ENCODE assay signal across 20 cellular contexts in the genomic region with DNA sequence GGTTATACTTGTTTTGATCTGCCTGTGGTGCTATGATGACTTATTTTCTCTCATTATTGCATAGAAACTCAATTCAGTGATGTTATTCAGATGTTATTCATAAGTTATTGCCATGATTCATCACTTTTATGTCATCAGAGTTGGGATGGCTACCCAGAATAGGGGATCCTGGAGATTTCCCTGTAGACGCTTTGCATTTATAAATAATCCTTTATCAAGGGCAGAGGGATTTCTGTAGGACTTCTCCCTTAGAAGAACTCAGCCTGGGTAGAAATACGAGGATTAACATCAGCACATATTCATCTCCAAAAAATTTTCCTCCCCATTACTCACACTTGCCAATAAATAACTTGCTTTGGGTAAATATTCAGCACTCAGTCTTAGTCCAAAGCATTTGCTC. TPM values are rescaled to one million over a fixed set of nuclear protein-coding genes. Genes with fewer than 3 reads are reported as not detected.
DNase-seq lines count a peak whose midpoint lies in the region; ATAC-seq, FAIRE-seq and TF ChIP-seq lines count a peak whose summit lies in the region.
"Had no signal": no experiment of that assay in that cellular context is flagged by ENCODE, and none has a peak within 500 bp of the region (broad histone marks: within the 10 kb centered on the region; RNA-seq: fewer than 3 reads in every experiment).

No MANE protein-coding gene starts in this region.

- H3K79me1 ChIP-seq in IMR-90 (ENCODE audit: low read depth in 1 of 2, low read length in 2 of 2) = peaks cover 11 to 62% of the 10 kb centered on the region in 2 experiments; a peak in 3 of 4 replicates

- no peak overlapping the region for H3K4me3 Mint-ChIP-seq in activated naive CD4-positive, alpha-beta T cell treated with anti-CD3 and anti-CD28 coated beads for 36 hours
- H3K4me3 Mint-ChIP-seq: activated T-helper 1 cell treated with anti-CD3 and anti-CD28 coated beads, Interleukin-12 subunit alpha, Interleukin-12 subunit beta, Interleukin-2, Interleukin-4 antibody, amounts not matched to agents 30 ng/mL and 10 ng/mL and 1 ng/mL, durations not matched to agents 14 hours and 24 hours and 36 hours; nephron progenitor cell had no signal

- H4K5ac ChIP-seq in IMR-90 (ENCODE audit: low read depth, low read length) = no peak overlapping the region

- in situ Hi-C loops in IMR-90 (cut with MboI; ENCODE audit: low sequenced_read_pairs) = no loop called here

- TF ChIP-seq RAD21 in IMR-90 (IDR thresholded peaks at IDR 0.05; ENCODE audit: low read length) = no peak

- H3K4me1 ChIP-seq in IMR-90 (ENCODE audit: control insufficient read depth, insufficient read depth, low read length) = peaks cover 30% of the 10 kb centered on the region
- H3K4me1 ChIP-seq in heart right ventricle = peaks cover 0 to 23% (median 8%) of the 10 kb centered on the region in 9 donors

- no peak overlapping the region for H3K9ac ChIP-seq in IMR-90 (ENCODE audit: low read depth, low read length)

- WGBS in IMR-90 (ENCODE audit: extremely low coverage in 2 of 2, insufficient read length in 1 of 2), 2 experiments = no CpG with 5 or more reads among the region's 2 CpGs
- 66 to 68% methylated on average over 2 of the region's 2 CpGs for WGBS in heart right ventricle, 2 donors

- H2BK15ac ChIP-seq in IMR-90 (ENCODE audit: low read depth, low read length) = peak overlapping the region; percentile 42; the same call in 1 of the 3 replicates

- TF ChIP-seq POLR2A in IMR-90 (IDR thresholded peaks at IDR 0.05; ENCODE audit: low read depth, low read length) = no peak

- ATAC-seq in IMR-90 (ENCODE audit: low read depth) = peak; percentile 31
- no peak for ATAC-seq in heart right ventricle
- ATAC-seq in GM18867 (IDR thresholded peaks at IDR 0.05; ENCODE audit: unreplicated experiment) = no peak
- ATAC-seq: heart left ventricle, sciatic nerve had no signal

- peaks cover 12% of the 10 kb centered on the region for H3K27me3 Mint-ChIP-seq in activated naive CD4-positive, alpha-beta T cell treated with anti-CD3 and anti-CD28 coated beads for 36 hours (ENCODE audit: low read depth)

- H4K8ac ChIP-seq in IMR-90 (ENCODE audit: low read depth in 2 of 2, low read length in 2 of 2) = 0 out of 4 replicates have a peak overlapping the region, but pooled peaks of 1 of the 2 experiments have one; percentile 47

- no peaks in the 10 kb centered on the region for H3K36me3 Mint-ChIP-seq in activated naive CD4-positive, alpha-beta T cell treated with anti-CD3 and anti-CD28 coated beads for 36 hours (ENCODE audit: low read depth)

- H3K27me3 ChIP-seq in IMR-90 (ENCODE audit: control insufficient read depth, insufficient read depth, low read length) = no peaks in the 10 kb centered on the region
- H3K27me3 ChIP-seq in bronchial epithelial cell (ENCODE audit: control insufficient read depth, insufficient read depth, low read length) = no peaks in the 10 kb centered on the region
- peaks cover 0 to 44% (median 20%) of the 10 kb centered on the region in 7 donors for H3K27me3 ChIP-seq in heart right ventricle

- DNase-seq in A172 (ENCODE audit: low spot score) (peak; percentile 40), IMR-90 (peak; percentile 84), bronchial epithelial cell (ENCODE audit: low read depth) (peak; percentile 80), kidney glomerular epithelial cell (lab: John Stamatoyannopoulos, UW) (peak; percentile 79), NCI-H446 (lab: John Stamatoyannopoulos, UW) (no peak), heart right ventricle (no peak)
- DNase-seq in activated naive CD4-positive, alpha-beta T cell treated with anti-CD3 and anti-CD28 coated beads for 36 hours = no peak
- DNase-seq: 8988T; activated CD4-positive, alpha-beta T cell treated with anti-CD3 and anti-CD28 coated beads, Interleukin-2, amount 50 U/mL, for 48 hours; aorta; Caco-2; effector memory CD4-positive, alpha-beta T cell; heart left ventricle; left ventricle myocardium inferior; NCI-H748 treated with DMSO at 0.1 percent for 48 hours; nephron progenitor cell; SHP77 had no signal

- no peak overlapping the region for H3K14ac ChIP-seq in IMR-90 (replicated peaks; ENCODE audit: low read depth, low read length)

- peaks cover 29% of the 10 kb centered on the region for H3K4me1 Mint-ChIP-seq in activated naive CD4-positive, alpha-beta T cell treated with anti-CD3 and anti-CD28 coated beads for 36 hours (ENCODE audit: low read depth)

- H3K9me3 ChIP-seq in IMR-90 (ENCODE audit: control insufficient read depth, insufficient read depth, low read length) = no peaks in the 10 kb centered on the region
- no peaks in the 10 kb centered on the region for H3K9me3 ChIP-seq in heart right ventricle
- H3K9me3 ChIP-seq: Caco-2, heart left ventricle, left ventricle myocardium inferior had no signal

- no peak overlapping the region for H2BK20ac ChIP-seq in IMR-90 (ENCODE audit: low read depth, low read length)

- H3K36me3 ChIP-seq in IMR-90 (ENCODE audit: control insufficient read depth, insufficient read depth, low read length) = peaks cover 6% of the 10 kb centered on the region; the same call in 1 of the 2 replicates
- H3K36me3 ChIP-seq in bronchial epithelial cell (ENCODE audit: control insufficient read depth, insufficient read depth, low read length) = no peaks in the 10 kb centered on the region
- no peaks in the 10 kb centered on the region for H3K36me3 ChIP-seq in heart right ventricle
- H3K36me3 ChIP-seq: heart left ventricle, left ventricle myocardium inferior had no signal

- intact Hi-C loops in IMR-90 (cut with micrococcal nuclease) (loop anchor here (1.0 to 5.0 kb wide), 2 partner anchors 24 to 179 kb away; a partner anchor contains a TSS), heart right ventricle (cut with DNase I) (no loop called here)
- intact Hi-C loops in activated naive CD4-positive, alpha-beta T cell treated with anti-CD3 and anti-CD28 coated beads for 36 hours (cut with micrococcal nuclease) = loop anchor here (10.0 kb wide), 2 partner anchors 281 to 1489 kb away; a partner anchor contains a TSS

- no peak overlapping the region for H4K91ac ChIP-seq in IMR-90 (ENCODE audit: insufficient read depth, low read depth, low read length)

- H3K27ac ChIP-seq in IMR-90 (ENCODE audit: insufficient read depth, low read length) (no peak overlapping the region), heart right ventricle (no peak overlapping the region)
- H3K27ac ChIP-seq: heart left ventricle, left ventricle myocardium inferior had no signal

- H3K4ac ChIP-seq in IMR-90 (ENCODE audit: low read depth, low read length) = peak overlapping the region; percentile 63; the same call in 1 of the 2 replicates

- no peak overlapping the region for H2AFZ ChIP-seq in IMR-90 (replicated peaks; ENCODE audit: low read length, poor library complexity)

- no peak for FAIRE-seq in bronchial epithelial cell (lab: Jason Lieb, UNC)

- no peak overlapping the region for H3K27ac Mint-ChIP-seq in activated naive CD4-positive, alpha-beta T cell treated with anti-CD3 and anti-CD28 coated beads for 36 hours
- H3K27ac Mint-ChIP-seq: activated T-helper 1 cell treated with anti-CD3 and anti-CD28 coated beads, Interleukin-12 subunit alpha, Interleukin-12 subunit beta, Interleukin-2, Interleukin-4 antibody, amounts not matched to agents 30 ng/mL and 10 ng/mL and 1 ng/mL, durations not matched to agents 14 hours and 24 hours and 36 hours; nephron progenitor cell had no signal

- CTCF ChIA-PET in IMR-90 (lab: Yijun Ruan, JAX) = interaction anchor here (1.1 kb wide), 1 partner anchor 206 kb away, joined by 3 read pairs; no protein-coding TSS in a partner anchor
- CTCF ChIA-PET in activated naive CD4-positive, alpha-beta T cell treated with anti-CD3 and anti-CD28 coated beads for 36 hours (lab: Charles Lee) = interaction anchor here (0.6 to 0.7 kb wide), 2 partner anchors 312 to 946 kb away, joined by 3 read pairs; no protein-coding TSS in a partner anchor

- POLR2A ChIA-PET in IMR-90 (lab: Charles Lee; ENCODE audit: unreplicated experiment) = no interaction called here

- no peaks in the 10 kb centered on the region for H3K9me3 Mint-ChIP-seq in activated naive CD4-positive, alpha-beta T cell treated with anti-CD3 and anti-CD28 coated beads for 36 hours
- H3K9me3 Mint-ChIP-seq: activated T-helper 1 cell treated with anti-CD3 and anti-CD28 coated beads, Interleukin-12 subunit alpha, Interleukin-12 subunit beta, Interleukin-2, Interleukin-4 antibody, amounts not matched to agents 30 ng/mL and 10 ng/mL and 1 ng/mL, durations not matched to agents 14 hours and 24 hours and 36 hours had no signal

- H4K20me1 ChIP-seq in IMR-90 (ENCODE audit: insufficient read depth, low read length) = peaks cover 30% of the 10 kb centered on the region

- peak overlapping the region; percentile 72 for H2BK5ac ChIP-seq in IMR-90 (ENCODE audit: low read depth, low read length, poor library complexity, severe bottlenecking)

- TF ChIP-seq CTCF in IMR-90 (conservative IDR thresholded peaks at IDR 0.05; ENCODE audit: low read depth, low read length) = no peak
- TF ChIP-seq CTCF in bronchial epithelial cell (IDR thresholded peaks at IDR 0.05; ENCODE audit: insufficient read depth, low read length, severe bottlenecking) = no peak
- TF ChIP-seq CTCF in heart right ventricle (IDR thresholded peaks at IDR 0.05) = no peak

- H2AK5ac ChIP-seq in IMR-90 (ENCODE audit: low read depth, low read length) = no peak overlapping the region

- dilution Hi-C loops in IMR-90 (cut with HindIII; ENCODE audit: low sequenced_read_pairs, unreplicated experiment) = no loop called here

- no peak overlapping the region for H2AK9ac ChIP-seq in IMR-90 (replicated peaks; ENCODE audit: low read depth, low read length, poor library complexity)

- BruUV-seq in IMR-90 (replicated peaks; lab: Mats Ljungman, UMichigan) = no TSS peak

- H3K4me2 ChIP-seq in IMR-90 (ENCODE audit: low read depth, low read length) = peak overlapping the region; percentile 31

- no peak overlapping the region for H3K18ac ChIP-seq in IMR-90 (ENCODE audit: low read depth, low read length)

- H2BK120ac ChIP-seq in IMR-90 (ENCODE audit: low read depth, low read length) = 0 out of 2 replicates have a peak overlapping the region, but pooled peaks have one; percentile 17

- H3K23ac ChIP-seq in IMR-90 (ENCODE audit: low read depth, low read length) = no peak overlapping the region

- H3K9me1 ChIP-seq in IMR-90 (ENCODE audit: insufficient read depth, low read length) = peaks cover 19% of the 10 kb centered on the region

- H3K4me3 ChIP-seq in IMR-90 (ENCODE audit: insufficient read depth, low read depth, low read length) (no peak overlapping the region), bronchial epithelial cell (ENCODE audit: low read depth, low read length) (no peak overlapping the region), heart right ventricle (no peak overlapping the region)
- H3K4me3 ChIP-seq: heart left ventricle, left ventricle myocardium inferior had no signal

- no peak overlapping the region for H3K56ac ChIP-seq in IMR-90 (ENCODE audit: extremely low read depth, insufficient read depth, low read length)

RNA-seq across cellular contexts. Expression of a gene that starts 4.9 kb away (rescaled TPM):
- 30.0 and 53.5 TPM in 2 replicates for total RNA-seq in A172 (2014; rRNA removed; shearing (Covaris generic))
- total RNA-seq in IMR-90 (2012; rRNA removed) (49.6 and 49.7 TPM in 2 replicates), bronchial epithelial cell (16.1 and 19.3 TPM in 2 replicates), heart right ventricle (1 to 10 TPM in 3 of 10 donors, under 1 TPM in 7; 0.26 to 4.5 (median 0.88) TPM)
- polyA plus RNA-seq in IMR-90 (2012; rRNA removed) (193 and 201 TPM in 2 replicates), heart right ventricle (under 1 TPM; 0.75 to 0.95 TPM)
- 70.1 and 182 TPM in 2 replicates for polyA plus RNA-seq in IMR-90 (2012; cell fraction: cytosol; rRNA removed)
- 125 and 230 TPM in 2 replicates for polyA plus RNA-seq in IMR-90 (2012; cell fraction: nucleus; rRNA removed; ENCODE audit: low replicate concordance)
- total RNA-seq in activated naive CD4-positive, alpha-beta T cell treated with anti-CD3 and anti-CD28 coated beads for 36 hours = under 1 TPM; 0.24 to 0.64 TPM
- total RNA-seq: activated T-helper 1 cell treated with anti-CD3 and anti-CD28 coated beads, Interleukin-12 subunit alpha, Interleukin-12 subunit beta, Interleukin-2, Interleukin-4 antibody, amounts not matched to agents 30 ng/mL and 10 ng/mL and 1 ng/mL, durations not matched to agents 14 hours and 24 hours and 36 hours had no signal

RNA-seq across cellular contexts. Expression of a gene that starts 55.7 kb away (rescaled TPM):
- total RNA-seq in A172 (2014; rRNA removed; shearing (Covaris generic)) = not detected in 2 replicates
- total RNA-seq in IMR-90 (2012; rRNA removed) = not detected in 2 replicates
- not detected in 2 replicates for polyA plus RNA-seq in IMR-90 (2012; rRNA removed)
- not detected in 2 replicates for polyA plus RNA-seq in IMR-90 (2012; cell fraction: cytosol; rRNA removed)
- polyA plus RNA-seq in IMR-90 (2012; cell fraction: nucleus; rRNA removed; ENCODE audit: low replicate concordance) = not detected in 2 replicates
- 0.77 TPM in 1 of 2 replicates, not detected in the other for total RNA-seq in bronchial epithelial cell
- total RNA-seq in heart right ventricle = not detected
- under 1 TPM in 1 of 2 donors, not detected in 1; 0.04 TPM for polyA plus RNA-seq in heart right ventricle
- total RNA-seq in activated naive CD4-positive, alpha-beta T cell treated with anti-CD3 and anti-CD28 coated beads for 36 hours = not detected
- total RNA-seq: activated T-helper 1 cell treated with anti-CD3 and anti-CD28 coated beads, Interleukin-12 subunit alpha, Interleukin-12 subunit beta, Interleukin-2, Interleukin-4 antibody, amounts not matched to agents 30 ng/mL and 10 ng/mL and 1 ng/mL, durations not matched to agents 14 hours and 24 hours and 36 hours; Caco-2; heart left ventricle; left ventricle myocardium inferior; sciatic nerve had no signal
- polyA plus RNA-seq: aorta had no signal

Comparison
In these comparisons a context has a peak if more than half of its experiments do, and no peak if none do; other contexts are left out.
1. DNase-seq: peak in A172 (single experiment), IMR-90 (single experiment), bronchial epithelial cell (single experiment) and kidney glomerular epithelial cell (single experiment); none in NCI-H446 (0 of 2), heart right ventricle (0 of 2) and activated naive CD4-positive, alpha-beta T cell treated with anti-CD3 and anti-CD28 coated beads for 36 hours (single experiment).
2. intact Hi-C loops: an anchor here in IMR-90 (1.0 to 5.0 kb wide) and activated naive CD4-positive, alpha-beta T cell treated with anti-CD3 and anti-CD28 coated beads for 36 hours (10.0 kb wide); none called in heart right ventricle.